Comparison of ENCODE assay signal across 35 cellular contexts in the genomic region with DNA sequence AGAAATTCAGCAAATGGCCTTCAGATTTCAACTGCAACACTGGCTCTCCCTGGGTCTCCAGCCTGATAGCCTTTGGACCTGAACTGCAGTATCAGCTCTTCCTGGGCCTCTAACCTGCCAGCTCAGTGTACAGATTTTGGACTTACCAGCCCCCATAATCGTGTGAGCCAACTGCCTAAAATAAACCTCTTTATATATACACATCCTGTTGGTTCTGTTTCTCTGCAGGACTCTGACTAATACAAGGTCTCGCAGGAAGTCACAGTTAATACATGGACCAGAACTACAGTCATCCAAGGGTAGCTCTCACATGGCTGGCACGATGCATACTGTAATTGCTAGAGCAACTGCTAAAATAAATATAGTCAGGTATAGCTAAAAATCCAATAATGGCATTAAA.
DNase-seq lines count a peak whose midpoint lies in the region; ATAC-seq and TF ChIP-seq lines count a peak whose summit lies in the region.
"Had no signal": no experiment of that assay in that cellular context is flagged by ENCODE, and none has a peak within 500 bp of the region (broad histone marks: within the 10 kb centered on the region; RNA-seq: fewer than 3 reads in every experiment).

No MANE protein-coding gene starts in this region.

- TF ChIP-seq RAD21 in IMR-90 (IDR thresholded peaks at IDR 0.05; ENCODE audit: low read length): no peak

- no peak overlapping the region for H3K23ac ChIP-seq in IMR-90 (ENCODE audit: low read depth, low read length)

- intact Hi-C loops in IMR-90 (cut with micrococcal nuclease): no loop called here
- intact Hi-C loops in natural killer cell (cut with micrococcal nuclease): no loop called here

- H3K79me1 ChIP-seq in IMR-90 (ENCODE audit: low read depth in 1 of 2, low read length in 2 of 2): peaks cover 23 to 27% of the 10 kb centered on the region in 2 experiments

- peaks cover 5 to 6% of the 10 kb centered on the region in 2 donors for H3K4me1 Mint-ChIP-seq in natural killer cell
- H3K4me1 Mint-ChIP-seq in endodermal cell: no peaks in the 10 kb centered on the region
- H3K4me1 Mint-ChIP-seq: mesothelial cell of epicardium, naive B cell had no signal

- no TSS peak for BruUV-seq in IMR-90 (replicated peaks; lab: Mats Ljungman, UMichigan)

- no peak overlapping the region for H3K18ac ChIP-seq in IMR-90 (ENCODE audit: low read depth, low read length)

- H4K20me1 ChIP-seq in IMR-90 (ENCODE audit: insufficient read depth, low read length): no peaks in the 10 kb centered on the region

- no peak for TF ChIP-seq CTCF in GM12865 (IDR thresholded peaks at IDR 0.05; ENCODE audit: insufficient read depth, low read depth, low read length, missing control alignments)
- no peak for TF ChIP-seq CTCF in IMR-90 (conservative IDR thresholded peaks at IDR 0.05; ENCODE audit: low read depth, low read length)
- TF ChIP-seq CTCF in brain microvascular endothelial cell (IDR thresholded peaks at IDR 0.05; ENCODE audit: low read depth, low read length, missing control alignments): no peak
- TF ChIP-seq CTCF in natural killer cell (IDR thresholded peaks at IDR 0.05): no peak
- no peak for TF ChIP-seq CTCF in endodermal cell (conservative IDR thresholded peaks at IDR 0.05)

- H3K27ac ChIP-seq in IMR-90 (ENCODE audit: insufficient read depth, low read length) (no peak overlapping the region), brain microvascular endothelial cell (no peak overlapping the region), endodermal cell (ENCODE audit: low read depth, low read length) (no peak overlapping the region)
- H3K27ac ChIP-seq: ascending aorta, C4-2B, foreskin keratinocyte, prostate gland, sigmoid colon, VCaP had no signal

- no peak overlapping the region for H3K4ac ChIP-seq in IMR-90 (ENCODE audit: low read depth, low read length)

- H3K4me2 ChIP-seq in IMR-90 (ENCODE audit: low read depth, low read length): no peak overlapping the region

- H3K9me3 ChIP-seq in IMR-90 (ENCODE audit: control insufficient read depth, insufficient read depth, low read length) (peaks cover 15% of the 10 kb centered on the region), endodermal cell (ENCODE audit: control insufficient read depth, low read length) (peaks cover 25% of the 10 kb centered on the region)
- H3K9me3 ChIP-seq: prostate gland had no signal

- H4K91ac ChIP-seq in IMR-90 (ENCODE audit: insufficient read depth, low read depth, low read length): no peak overlapping the region

- H4K8ac ChIP-seq in IMR-90 (ENCODE audit: low read depth in 2 of 2, low read length in 2 of 2): no peak overlapping the region

- no CpG with 5 or more reads among the region's 3 CpGs for WGBS in IMR-90 (ENCODE audit: extremely low coverage in 2 of 2, insufficient read length in 1 of 2), 2 experiments
- 96 to 100% methylated on average over 2 to 3 of the region's 3 CpGs for WGBS in endodermal cell (ENCODE audit: insufficient coverage in 1 of 2, insufficient read length in 1 of 2), 2 experiments

- H3K36me3 ChIP-seq in IMR-90 (ENCODE audit: control insufficient read depth, insufficient read depth, low read length): peaks cover 21% of the 10 kb centered on the region
- peaks cover 9% of the 10 kb centered on the region for H3K36me3 ChIP-seq in brain microvascular endothelial cell (replicated peaks)
- H3K36me3 ChIP-seq in endodermal cell (ENCODE audit: control insufficient read depth, insufficient read depth, low read length): peaks cover 42% of the 10 kb centered on the region
- H3K36me3 ChIP-seq: prostate gland had no signal

- in situ Hi-C loops in IMR-90 (cut with MboI; ENCODE audit: low sequenced_read_pairs): no loop called here
- in situ Hi-C loops in brain microvascular endothelial cell (cut with HindIII; ENCODE audit: low pct_ligation_motif_present, low sequenced_read_pairs): no loop called here

- no peaks in the 10 kb centered on the region for H3K27me3 Mint-ChIP-seq in natural killer cell (ENCODE audit: low read depth in 2 of 2)
- no peaks in the 10 kb centered on the region for H3K27me3 Mint-ChIP-seq in endodermal cell (ENCODE audit: insufficient read depth)
- H3K27me3 Mint-ChIP-seq: activated T-cell treated with anti-CD3 and anti-CD28 coated beads, Interleukin-2, amount 50 U/mL, for 24 hours; effector memory CD8-positive, alpha-beta T cell; naive B cell had no signal

- no peaks in the 10 kb centered on the region; the same call in none of the 2 replicates for H3K9me1 ChIP-seq in IMR-90 (ENCODE audit: insufficient read depth, low read length)

- H2BK15ac ChIP-seq in IMR-90 (ENCODE audit: low read depth, low read length): no peak overlapping the region

- no peak overlapping the region for H2BK120ac ChIP-seq in IMR-90 (ENCODE audit: low read depth, low read length)

- peak overlapping the region in 1 of 2 donors; percentile 59 for H3K27ac Mint-ChIP-seq in natural killer cell
- no peak overlapping the region for H3K27ac Mint-ChIP-seq in endodermal cell
- H3K27ac Mint-ChIP-seq: activated T-cell treated with anti-CD3 and anti-CD28 coated beads, Interleukin-2, amount 50 U/mL, for 24 hours; effector memory CD8-positive, alpha-beta T cell; mesothelial cell of epicardium; T-helper 2 cell treated with Interferon-gamma antibody and Interleukin-4, amounts not matched to agents 5 μg/mL and 100 μg/mL, for 36 hours had no signal

- H4K5ac ChIP-seq in IMR-90 (ENCODE audit: low read depth, low read length): no peak overlapping the region

- no peak overlapping the region for H3K4me3 ChIP-seq in GM12865 (ENCODE audit: low read depth, low read length)
- H3K4me3 ChIP-seq in IMR-90 (ENCODE audit: insufficient read depth, low read depth, low read length): no peak overlapping the region
- no peak overlapping the region for H3K4me3 ChIP-seq in brain microvascular endothelial cell (ENCODE audit: low read depth, low read length)
- no peak overlapping the region for H3K4me3 ChIP-seq in endodermal cell (ENCODE audit: low read length)
- H3K4me3 ChIP-seq: ascending aorta, prostate gland, sigmoid colon had no signal

- H3K14ac ChIP-seq in IMR-90 (replicated peaks; ENCODE audit: low read depth, low read length): no peak overlapping the region

- ATAC-seq in IMR-90 (ENCODE audit: low read depth) (no peak), natural killer cell (peak in 2 of 3 donors; percentile 26 to 35), GM18505 (IDR thresholded peaks at IDR 0.05; ENCODE audit: unreplicated experiment) (no peak), HG02870 (IDR thresholded peaks at IDR 0.05; ENCODE audit: unreplicated experiment) (no peak)
- ATAC-seq: effector memory CD8-positive, alpha-beta T cell; esophagus mucosa; foreskin keratinocyte; Panc1 had no signal

- H2BK5ac ChIP-seq in IMR-90 (ENCODE audit: low read depth, low read length, poor library complexity, severe bottlenecking): peak overlapping the region; percentile 11

- no peak overlapping the region for H3K56ac ChIP-seq in IMR-90 (ENCODE audit: extremely low read depth, insufficient read depth, low read length)

- DNase-seq in GM12865 (ENCODE audit: low read depth): peak; percentile 21
- peak; percentile 45 for DNase-seq in IMR-90
- peak; percentile 9 for DNase-seq in brain microvascular endothelial cell
- no peak for DNase-seq in natural killer cell
- no peak for DNase-seq in endodermal cell
- DNase-seq: activated CD4-positive, alpha-beta T cell treated with anti-CD3 and anti-CD28 coated beads for 4 hours; activated gamma-delta T cell; activated T-cell treated with anti-CD3 and anti-CD28 coated beads, Interleukin-2, amount 50 U/mL, for 24 hours; caudate nucleus; COR-L47; cortex of kidney; effector memory CD8-positive, alpha-beta T cell; foreskin keratinocyte; head of caudate nucleus; KG1; kidney; MM.1S; naive B cell; NCI-H2029; NCI-H524 treated with DMSO at 0.1 percent for 48 hours; nucleus accumbens; SIG-M5; sigmoid colon; stimulated activated CD4-positive, alpha-beta T cell treated with anti-CD3 and anti-CD28 coated beads, Interleukin-4, amount 100 ng/mL, for 1 hour; trophoblast cell had no signal

- H3K4me1 ChIP-seq in IMR-90 (ENCODE audit: control insufficient read depth, insufficient read depth, low read length): no peaks in the 10 kb centered on the region
- H3K4me1 ChIP-seq in endodermal cell (ENCODE audit: control insufficient read depth, insufficient read depth, low read length): no peaks in the 10 kb centered on the region
- H3K4me1 ChIP-seq: ascending aorta, foreskin keratinocyte, prostate gland had no signal

- H3K27me3 ChIP-seq in IMR-90 (ENCODE audit: control insufficient read depth, insufficient read depth, low read length) (no peaks in the 10 kb centered on the region), brain microvascular endothelial cell (replicated peaks) (no peaks in the 10 kb centered on the region), endodermal cell (ENCODE audit: control insufficient read depth, insufficient read depth, low read length, poor library complexity, severe bottlenecking) (no peaks in the 10 kb centered on the region)
- H3K27me3 ChIP-seq: ascending aorta, foreskin keratinocyte, sigmoid colon had no signal

- POLR2A ChIA-PET in IMR-90 (lab: Charles Lee; ENCODE audit: unreplicated experiment): no interaction called here

- no peak overlapping the region for H2AFZ ChIP-seq in IMR-90 (replicated peaks; ENCODE audit: low read length, poor library complexity)

- TF ChIP-seq POLR2A in IMR-90 (IDR thresholded peaks at IDR 0.05; ENCODE audit: low read depth, low read length) (no peak), GM18505 (IDR thresholded peaks at IDR 0.05; ENCODE audit: borderline replicate concordance, extremely low read depth, insufficient read depth, insufficient read length) (no peak)

- peaks cover 0 to 5% of the 10 kb centered on the region in 2 donors for H3K9me3 Mint-ChIP-seq in natural killer cell
- H3K9me3 Mint-ChIP-seq in endodermal cell: peaks cover 26% of the 10 kb centered on the region

- dilution Hi-C loops in IMR-90 (cut with HindIII; ENCODE audit: low sequenced_read_pairs, unreplicated experiment): no loop called here

- no peak overlapping the region for H2AK9ac ChIP-seq in IMR-90 (replicated peaks; ENCODE audit: low read depth, low read length, poor library complexity)

- H3K9ac ChIP-seq in IMR-90 (ENCODE audit: low read depth, low read length): no peak overlapping the region
- H3K9ac ChIP-seq in endodermal cell (ENCODE audit: extremely low read depth, low read length, poor library complexity, severe bottlenecking): no peak overlapping the region

- H2BK20ac ChIP-seq in IMR-90 (ENCODE audit: low read depth, low read length): no peak overlapping the region

- no peak overlapping the region for H2AK5ac ChIP-seq in IMR-90 (ENCODE audit: low read depth, low read length)

- peaks cover 25% of the 10 kb centered on the region for H3K36me3 Mint-ChIP-seq in natural killer cell
- peaks cover 59% of the 10 kb centered on the region for H3K36me3 Mint-ChIP-seq in endodermal cell (ENCODE audit: low read depth)

- CTCF ChIA-PET in IMR-90 (lab: Yijun Ruan, JAX): no interaction called here

- H3K4me3 Mint-ChIP-seq in natural killer cell: no peak overlapping the region
- H3K4me3 Mint-ChIP-seq in endodermal cell: no peak overlapping the region
- H3K4me3 Mint-ChIP-seq: activated T-cell treated with anti-CD3 and anti-CD28 coated beads, Interleukin-2, amount 50 U/mL, for 24 hours; effector memory CD8-positive, alpha-beta T cell; mesothelial cell of epicardium; T-helper 2 cell treated with Interferon-gamma antibody and Interleukin-4, amounts not matched to agents 5 μg/mL and 100 μg/mL, for 36 hours had no signal

Comparison
In these comparisons a context has a peak if more than half of its experiments do, and no peak if none do; other contexts are left out.
1. DNase-seq: peak in GM12865 (single experiment), IMR-90 (single experiment) and brain microvascular endothelial cell (single experiment); none in natural killer cell (single experiment) and endodermal cell (single experiment).
2. ATAC-seq: peak in natural killer cell (2 of 3); none in IMR-90 (single experiment), GM18505 (single experiment) and HG02870 (single experiment).